In the genomic region with DNA sequence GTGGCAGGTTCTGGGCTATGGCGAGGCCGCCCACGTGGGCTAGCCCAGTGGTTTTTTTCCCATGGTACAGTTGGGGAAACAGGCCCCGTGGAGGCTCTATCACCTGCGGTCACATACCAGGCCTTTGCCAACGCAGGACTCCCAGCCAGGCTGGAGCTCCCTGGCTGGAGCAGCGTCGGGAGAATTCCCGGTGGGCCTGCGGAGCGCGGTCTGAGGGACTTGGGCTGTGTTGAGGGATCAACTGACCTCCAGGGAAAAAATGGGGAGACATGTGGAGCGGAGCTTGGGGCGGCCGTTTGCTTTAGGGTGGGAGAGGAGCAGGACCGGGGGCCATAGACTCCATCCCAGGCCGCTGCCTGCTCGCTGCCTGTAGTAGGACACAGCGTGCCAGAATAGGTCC, we compare ENCODE assay signal across 19 cellular contexts.
"Had no signal": no experiment of that assay in that cellular context is flagged by ENCODE, and none has a peak within 500 bp of the region (broad histone marks: within the 10 kb centered on the region; RNA-seq: fewer than 3 reads in every experiment).

No MANE protein-coding gene starts in this region.

- H3K27me3 ChIP-seq: breast epithelium, foreskin keratinocyte had no signal

- H3K4me1 Mint-ChIP-seq: activated naive CD4-positive, alpha-beta T cell treated with anti-CD3 and anti-CD28 coated beads, Interleukin-2, amount 10 ng/mL, durations not matched to agents 7 days and 5 days had no signal

- H3K27ac Mint-ChIP-seq: activated B cell treated with CpG ODN at 0.5 μM for 24 hours; activated CD4-positive, alpha-beta memory T cell treated with anti-CD3 and anti-CD28 coated beads, Interleukin-2, amount 10 ng/mL, durations not matched to agents 7 days and 5 days; activated CD8-positive, alpha-beta memory T cell treated with anti-CD3 and anti-CD28 coated beads, Interleukin-2, amount 10 ng/mL, durations not matched to agents 7 days and 5 days; activated naive CD4-positive, alpha-beta T cell treated with anti-CD3 and anti-CD28 coated beads, Interleukin-2, amount 10 ng/mL, durations not matched to agents 7 days and 5 days; T-helper 2 cell treated with Interferon-gamma antibody and Interleukin-4, amounts not matched to agents 5 μg/mL and 100 μg/mL, for 36 hours had no signal

- H3K4me3 ChIP-seq: breast epithelium, lung, thoracic aorta had no signal

- DNase-seq: activated B cell treated with CpG ODN at 0.5 μM for 24 hours; activated CD4-positive, alpha-beta memory T cell treated with anti-CD3 and anti-CD28 coated beads, Interleukin-2, amount 10 ng/mL, durations not matched to agents 7 days and 5 days; activated CD4-positive, alpha-beta T cell treated with anti-CD3 and anti-CD28 coated beads for 48 hours; activated CD8-positive, alpha-beta memory T cell treated with anti-CD3 and anti-CD28 coated beads, Interleukin-2, amount 10 ng/mL, durations not matched to agents 7 days and 5 days; activated naive CD4-positive, alpha-beta T cell treated with anti-CD3 and anti-CD28 coated beads, Interleukin-2, amount 10 ng/mL, durations not matched to agents 7 days and 5 days; activated T-cell treated with anti-CD3 and anti-CD28 coated beads, Interleukin-2, amount 50 U/mL, for 1 hour; aorta; effector memory CD4-positive, alpha-beta T cell; foreskin keratinocyte; hippocampal formation; left colon; midbrain; SK-N-SH; stimulated activated CD4-positive, alpha-beta T cell treated with anti-CD3 and anti-CD28 coated beads, Interleukin-2, amount 100 ng/mL, for 24 hours had no signal

- H3K4me3 Mint-ChIP-seq: activated B cell treated with CpG ODN at 0.5 μM for 24 hours; activated CD4-positive, alpha-beta memory T cell treated with anti-CD3 and anti-CD28 coated beads, Interleukin-2, amount 10 ng/mL, durations not matched to agents 7 days and 5 days; activated CD8-positive, alpha-beta memory T cell treated with anti-CD3 and anti-CD28 coated beads, Interleukin-2, amount 10 ng/mL, durations not matched to agents 7 days and 5 days; activated naive CD4-positive, alpha-beta T cell treated with anti-CD3 and anti-CD28 coated beads, Interleukin-2, amount 10 ng/mL, durations not matched to agents 7 days and 5 days; T-helper 2 cell treated with Interferon-gamma antibody and Interleukin-4, amounts not matched to agents 5 μg/mL and 100 μg/mL, for 36 hours had no signal

- H3K27me3 Mint-ChIP-seq: activated B cell treated with CpG ODN at 0.5 μM for 24 hours; activated CD4-positive, alpha-beta memory T cell treated with anti-CD3 and anti-CD28 coated beads, Interleukin-2, amount 10 ng/mL, durations not matched to agents 7 days and 5 days; activated CD8-positive, alpha-beta memory T cell treated with anti-CD3 and anti-CD28 coated beads, Interleukin-2, amount 10 ng/mL, durations not matched to agents 7 days and 5 days; activated naive CD4-positive, alpha-beta T cell treated with anti-CD3 and anti-CD28 coated beads, Interleukin-2, amount 10 ng/mL, durations not matched to agents 7 days and 5 days; progenitor cell of endocrine pancreas had no signal

- H3K9me3 Mint-ChIP-seq: activated B cell treated with CpG ODN at 0.5 μM for 24 hours; activated CD4-positive, alpha-beta memory T cell treated with anti-CD3 and anti-CD28 coated beads, Interleukin-2, amount 10 ng/mL, durations not matched to agents 7 days and 5 days; activated naive CD4-positive, alpha-beta T cell treated with anti-CD3 and anti-CD28 coated beads, Interleukin-2, amount 10 ng/mL, durations not matched to agents 7 days and 5 days; T-helper 2 cell treated with Interferon-gamma antibody and Interleukin-4, amounts not matched to agents 5 μg/mL and 100 μg/mL, for 36 hours had no signal

- H3K36me3 ChIP-seq: breast epithelium had no signal

- H3K27ac ChIP-seq: breast epithelium, foreskin keratinocyte, thoracic aorta had no signal

- H3K9me3 ChIP-seq: breast epithelium, SK-N-SH, thoracic aorta had no signal

- ATAC-seq: activated CD8-positive, alpha-beta memory T cell treated with anti-CD3 and anti-CD28 coated beads, Interleukin-2, amount 10 ng/mL, durations not matched to agents 7 days and 5 days; foreskin keratinocyte had no signal

- H3K4me1 ChIP-seq: breast epithelium had no signal
